In the genomic region with DNA sequence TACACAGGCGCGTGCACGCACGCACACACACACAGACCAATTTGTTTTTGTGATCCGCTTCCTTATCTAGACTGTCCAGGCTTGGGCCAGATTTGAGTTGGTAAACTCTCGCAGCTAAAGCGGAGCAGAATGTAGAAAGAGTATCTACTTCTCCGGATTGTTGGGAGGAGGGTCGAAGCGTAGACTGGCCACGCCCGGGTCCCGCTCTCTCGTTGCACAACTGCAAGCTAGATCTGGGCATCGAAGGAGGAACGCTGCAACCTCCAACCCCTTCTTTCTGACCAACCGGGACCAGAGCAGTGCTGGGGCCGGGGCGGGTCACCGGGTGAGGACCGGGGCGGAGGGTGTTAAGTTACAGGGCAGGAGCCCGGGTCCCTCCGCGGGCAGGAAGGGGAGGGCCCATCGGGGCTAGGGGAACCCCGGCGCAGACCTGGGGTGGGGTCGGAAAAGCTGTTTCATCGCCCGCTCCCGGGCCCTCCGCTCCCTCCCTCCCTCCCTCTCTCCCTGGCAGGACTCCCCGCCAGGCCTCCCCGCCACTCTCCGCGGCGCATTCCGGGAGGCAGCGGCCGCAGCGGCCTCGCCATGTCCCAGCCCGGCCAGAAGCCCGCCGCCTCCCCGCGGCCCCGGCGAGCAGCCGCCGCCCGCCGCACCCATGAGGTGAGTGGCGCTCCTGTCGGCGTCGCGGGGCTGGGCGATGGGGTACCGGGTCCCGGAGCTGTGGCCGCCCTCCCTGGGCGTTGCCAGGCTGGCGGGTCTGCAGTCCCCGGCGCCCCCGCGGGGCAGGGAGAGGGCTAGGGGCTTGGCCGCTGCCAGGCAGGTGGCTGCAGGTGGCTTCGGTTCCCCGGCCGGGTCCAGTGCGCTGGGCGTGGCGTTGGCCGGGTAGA, we compare ENCODE assay signal across 1 cellular context.
TF ChIP-seq lines count a peak whose summit lies in the region.

TSS of gene CAST (plus strand) at position 536 of the 884 bp plus-strand sequence. CDS start at position 583, 47 bp downstream.

TF ChIP-seq in K562, 482 proteins besides CTCF, POLR2A, EP300 and RAD21 (continued from another document):
- TF ChIP-seq NEUROD1 (IDR thresholded peaks at IDR 0.05; ENCODE audit: borderline replicate concordance, low read depth, low read length, partially characterized antibody) (no peak), NFATC3 (IDR thresholded peaks at IDR 0.05) (no peak), POLR2B (IDR thresholded peaks at IDR 0.05; ENCODE audit: low read depth, partially characterized antibody) (no peak), NUFIP1 (IDR thresholded peaks at IDR 0.05; ENCODE audit: partially characterized antibody) (no peak), ID3 (CRISPR knock-in tag; IDR thresholded peaks at IDR 0.05) (no peak), ID3 (tag; IDR thresholded peaks at IDR 0.05) (no peak), USF1 (CRISPR knock-in tag; IDR thresholded peaks at IDR 0.05) (no peak), ZNF354B (CRISPR knock-in tag; IDR thresholded peaks at IDR 0.05) (no peak)
